10 cellular contexts compared by ENCODE assay signal in genomic region chr17:17403899-17404576, GRCh38.
DNase-seq lines count a peak whose midpoint lies in the region; ATAC-seq and TF ChIP-seq lines count a peak whose summit lies in the region.
"Had no signal": no experiment of that assay in that cellular context is flagged by ENCODE, and none has a peak within 500 bp of the region (broad histone marks: within the 10 kb centered on the region; RNA-seq: fewer than 3 reads in every experiment).

No MANE protein-coding gene starts in this region.

- peak overlapping the region; percentile 87 for H3K27ac Mint-ChIP-seq in glutamatergic neuron (ENCODE audit: unreplicated experiment)
- no peak overlapping the region for H3K27ac Mint-ChIP-seq in Caco-2 (ENCODE audit: unreplicated experiment)
- H3K27ac Mint-ChIP-seq: dendritic cell treated with granulocyte-macrophage colony-stimulating factor and Interleukin-4, amounts not matched to agents 40 ng/mL and 50 ng/mL, for 4 days had no signal

- H3K36me3 ChIP-seq in Caco-2 (ENCODE audit: control insufficient read depth, insufficient read depth, low read length), result no peaks in the 10 kb centered on the region

- intact Hi-C loops in left cardiac atrium (cut with DNase I), result loop anchor here in 1 of 2 donors (10.0 kb wide), 1 partner anchor 59 kb away; no protein-coding TSS in a partner anchor
- intact Hi-C loops in Right ventricle myocardium superior (cut with DNase I), result no loop called here
- intact Hi-C loops in Caco-2 (cut with micrococcal nuclease; ENCODE audit: unreplicated experiment), result loop anchor here (5.0 kb wide), 1 partner anchor 47 kb away; no protein-coding TSS in a partner anchor

- BruUV-seq in Caco-2 (replicated peaks; lab: Mats Ljungman, UMichigan), result no TSS peak

- H3K4me1 Mint-ChIP-seq in glutamatergic neuron (ENCODE audit: low read depth, unreplicated experiment), result peaks cover 40% of the 10 kb centered on the region
- peaks cover 19% of the 10 kb centered on the region for H3K4me1 Mint-ChIP-seq in Caco-2 (ENCODE audit: low read depth, unreplicated experiment)

- no peaks in the 10 kb centered on the region for H3K9me3 ChIP-seq in Caco-2

- CTCF ChIA-PET in Caco-2 (lab: Charles Lee), result interaction anchor here (0.7 kb wide), 1 partner anchor 243 kb away, joined by 3 read pairs; no protein-coding TSS in a partner anchor

- DNase-seq in left cardiac atrium (peak; percentile 13), Right ventricle myocardium superior (no peak), glutamatergic neuron (peak; percentile 60), Caco-2 (no peak), kidney tubule cell (ENCODE audit: low spot score) (no peak)
- DNase-seq in activated CD4-positive, alpha-beta T cell treated with anti-CD3 and anti-CD28 coated beads for 1 hour, result peak; percentile 32

- POLR2A ChIA-PET in Caco-2 (lab: Charles Lee), result no interaction called here

- H3K36me3 Mint-ChIP-seq in glutamatergic neuron (ENCODE audit: unreplicated experiment), result no peaks in the 10 kb centered on the region
- H3K36me3 Mint-ChIP-seq in Caco-2 (ENCODE audit: insufficient read depth, unreplicated experiment), result no peaks in the 10 kb centered on the region

- no peak overlapping the region for H3K4me3 ChIP-seq in Caco-2 (ENCODE audit: low read depth, low read length)

- TF ChIP-seq CTCF in glutamatergic neuron (IDR thresholded peaks at IDR 0.05; ENCODE audit: partially characterized antibody, unreplicated experiment) (no peak), Caco-2 (IDR thresholded peaks at IDR 0.05; ENCODE audit: insufficient read depth in 1 of 2, low read depth in 1 of 2, low read length in 1 of 2, severe bottlenecking in 1 of 2, unreplicated experiment in 1 of 2) (no peak)

- peaks cover 6% of the 10 kb centered on the region for H3K9me3 Mint-ChIP-seq in glutamatergic neuron (ENCODE audit: unreplicated experiment)
- H3K9me3 Mint-ChIP-seq in Caco-2 (ENCODE audit: unreplicated experiment), result no peaks in the 10 kb centered on the region
- H3K9me3 Mint-ChIP-seq: dendritic cell treated with granulocyte-macrophage colony-stimulating factor and Interleukin-4, amounts not matched to agents 40 ng/mL and 50 ng/mL, for 4 days had no signal

- peaks cover 4% of the 10 kb centered on the region; the same call in 1 of the 2 replicates for H3K4me1 ChIP-seq in Caco-2
- H3K4me1 ChIP-seq: parathyroid adenoma had no signal

- H3K27me3 Mint-ChIP-seq in glutamatergic neuron (ENCODE audit: unreplicated experiment) (peaks cover 11% of the 10 kb centered on the region), Caco-2 (ENCODE audit: insufficient read depth, unreplicated experiment) (no peaks in the 10 kb centered on the region)

- H3K4me3 Mint-ChIP-seq in glutamatergic neuron (ENCODE audit: unreplicated experiment) (no peak overlapping the region), Caco-2 (ENCODE audit: unreplicated experiment) (no peak overlapping the region)
- H3K4me3 Mint-ChIP-seq: dendritic cell treated with granulocyte-macrophage colony-stimulating factor and Interleukin-4, amounts not matched to agents 40 ng/mL and 50 ng/mL, for 4 days had no signal

- ATAC-seq in left cardiac atrium, result peak; percentile 25 to 33
- ATAC-seq in Right ventricle myocardium superior (ENCODE audit: poor library complexity), result no peak
- ATAC-seq in GM18520 (IDR thresholded peaks at IDR 0.05; ENCODE audit: unreplicated experiment), result no peak
- no peak for ATAC-seq in GM21526 (IDR thresholded peaks at IDR 0.05; ENCODE audit: low FRiP score, unreplicated experiment)

- H3K27me3 ChIP-seq in Caco-2 (replicated peaks; ENCODE audit: control insufficient read depth, insufficient read depth, low read length), result no peaks in the 10 kb centered on the region

Comparison
In these comparisons a context has a peak if more than half of its experiments do, and no peak if none do; other contexts are left out.
1. ATAC-seq: peak in left cardiac atrium (2 of 2); none in Right ventricle myocardium superior (single experiment), GM18520 (single experiment) and GM21526 (single experiment).
2. DNase-seq: peak in left cardiac atrium (single experiment), activated CD4-positive, alpha-beta T cell treated with anti-CD3 and anti-CD28 coated beads for 1 hour (single experiment) and glutamatergic neuron (single experiment); none in Right ventricle myocardium superior (single experiment), Caco-2 (0 of 2) and kidney tubule cell (single experiment).